12 cellular contexts compared by ENCODE assay signal in genomic region chr3:169914321-169914720, GRCh38. TPM values are rescaled to one million over a fixed set of nuclear protein-coding genes. Genes with fewer than 3 reads are reported as not detected.
A peak's percentile ranks its signal among the peaks of the same experiment; 100 is the strongest.
DNase-seq lines count a peak whose midpoint lies in the region; FAIRE-seq and TF ChIP-seq lines count a peak whose summit lies in the region.
"Had no signal": no experiment of that assay in that cellular context is flagged by ENCODE, and none has a peak within 500 bp of the region (broad histone marks: within the 10 kb centered on the region; RNA-seq: fewer than 3 reads in every experiment).

No MANE protein-coding gene starts in this region.

- H3K4me1 Mint-ChIP-seq in osteocyte (ENCODE audit: unreplicated experiment): no peaks in the 10 kb centered on the region
- H3K4me1 Mint-ChIP-seq: mesothelial cell of epicardium had no signal

- no peak overlapping the region for H3K4me3 Mint-ChIP-seq in osteocyte (ENCODE audit: unreplicated experiment)
- H3K4me3 Mint-ChIP-seq: activated naive CD4-positive, alpha-beta T cell treated with anti-CD3 and anti-CD28 coated beads, Interleukin-2, amount 10 ng/mL, durations not matched to agents 7 days and 5 days; mesothelial cell of epicardium had no signal

- TF ChIP-seq CTCF in osteocyte (IDR thresholded peaks at IDR 0.05): no peak

- DNase-seq in ELR (ENCODE audit: low read depth): peak; percentile 41
- DNase-seq in NCI-H82 (lab: John Stamatoyannopoulos, UW): peak; percentile 18
- peak; percentile 48 for DNase-seq in dermis blood vessel endothelial cell
- DNase-seq in osteocyte (ENCODE audit: extremely low spot score, unreplicated experiment): peak; percentile 11
- no peak for DNase-seq in caudate nucleus (lab: John Stamatoyannopoulos, UW)
- no peak for DNase-seq in RCC 7860 (ENCODE audit: low spot score)
- DNase-seq in SIG-M5 treated with dmso at 0.1 percent for 504 hours (lab: John Stamatoyannopoulos, UW; ENCODE audit: unreplicated experiment): no peak
- DNase-seq: activated naive CD4-positive, alpha-beta T cell treated with anti-CD3 and anti-CD28 coated beads, Interleukin-2, amount 10 ng/mL, durations not matched to agents 7 days and 5 days; stomach; T1000 had no signal

- FAIRE-seq in RCC 7860 (lab: Jason Lieb, UNC): no peak

- no peaks in the 10 kb centered on the region for H3K36me3 Mint-ChIP-seq in osteocyte (ENCODE audit: unreplicated experiment)
- H3K36me3 Mint-ChIP-seq: activated naive CD4-positive, alpha-beta T cell treated with anti-CD3 and anti-CD28 coated beads, Interleukin-2, amount 10 ng/mL, durations not matched to agents 7 days and 5 days; mesothelial cell of epicardium had no signal

- H3K27ac ChIP-seq in caudate nucleus (ENCODE audit: low read depth, low read length): no peak overlapping the region
- H3K27ac ChIP-seq: prostate gland, stomach had no signal

- peaks cover 3% of the 10 kb centered on the region for H3K27me3 Mint-ChIP-seq in osteocyte (ENCODE audit: unreplicated experiment)
- H3K27me3 Mint-ChIP-seq: activated naive CD4-positive, alpha-beta T cell treated with anti-CD3 and anti-CD28 coated beads, Interleukin-2, amount 10 ng/mL, durations not matched to agents 7 days and 5 days had no signal

- H3K9me3 Mint-ChIP-seq in osteocyte (ENCODE audit: unreplicated experiment): no peaks in the 10 kb centered on the region
- H3K9me3 Mint-ChIP-seq: activated naive CD4-positive, alpha-beta T cell treated with anti-CD3 and anti-CD28 coated beads, Interleukin-2, amount 10 ng/mL, durations not matched to agents 7 days and 5 days; mesothelial cell of epicardium had no signal

- no peak overlapping the region for H3K27ac Mint-ChIP-seq in osteocyte (ENCODE audit: unreplicated experiment)
- H3K27ac Mint-ChIP-seq: activated naive CD4-positive, alpha-beta T cell treated with anti-CD3 and anti-CD28 coated beads, Interleukin-2, amount 10 ng/mL, durations not matched to agents 7 days and 5 days; mesothelial cell of epicardium had no signal

RNA-seq across cellular contexts. Expression of gene SAMD7, which starts 2.9 kb away (rescaled TPM):
- total RNA-seq in dermis blood vessel endothelial cell (not detected in 2 replicates), osteocyte (not detected in 2 replicates)
- total RNA-seq: mesothelial cell of epicardium, stomach had no signal

RNA-seq across cellular contexts. Expression of gene LRRC31, which starts 44.6 kb away (rescaled TPM):
- total RNA-seq in dermis blood vessel endothelial cell (not detected in 2 replicates), osteocyte (not detected in 2 replicates)
- total RNA-seq: mesothelial cell of epicardium had no signal

RNA-seq across cellular contexts. Expression of gene SEC62, which starts 52.3 kb away (rescaled TPM):
- total RNA-seq in dermis blood vessel endothelial cell: 46.8 and 60.7 TPM in 2 replicates
- 112 and 113 TPM in 2 replicates for total RNA-seq in osteocyte

Comparison
In these comparisons a context has a peak if more than half of its experiments do, and no peak if none do; other contexts are left out.
1. DNase-seq: peak in ELR (single experiment), NCI-H82 (single experiment), dermis blood vessel endothelial cell (single experiment) and osteocyte (single experiment); none in caudate nucleus (0 of 61), RCC 7860 (single experiment) and SIG-M5 treated with dmso at 0.1 percent for 504 hours (single experiment).